16 cellular contexts compared by ENCODE assay signal in the genomic region with DNA sequence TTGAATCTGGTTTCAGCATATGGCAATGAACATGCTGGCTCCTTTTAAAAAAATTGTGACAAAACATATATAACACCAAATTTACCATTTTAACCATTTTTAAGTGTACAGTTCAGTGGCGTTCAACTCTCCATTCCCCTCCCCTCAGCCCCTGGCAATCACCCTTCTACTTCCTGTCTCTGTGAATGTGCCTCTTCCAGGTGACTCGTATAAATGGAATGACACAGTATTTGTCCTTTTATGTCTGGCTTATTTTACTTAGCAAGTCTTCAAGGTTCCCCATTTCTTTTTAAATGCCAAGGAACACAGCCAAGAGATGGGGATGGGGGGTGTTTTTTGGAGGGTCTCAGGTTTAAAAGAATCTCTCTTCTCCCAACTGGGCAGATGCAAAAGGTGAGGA. TPM values are rescaled to one million over a fixed set of nuclear protein-coding genes. Genes with fewer than 3 reads are reported as not detected.
DNase-seq lines count a peak whose midpoint lies in the region; ATAC-seq and TF ChIP-seq lines count a peak whose summit lies in the region.
"Had no signal": no experiment of that assay in that cellular context is flagged by ENCODE, and none has a peak within 500 bp of the region (broad histone marks: within the 10 kb centered on the region; RNA-seq: fewer than 3 reads in every experiment).

No MANE protein-coding gene starts in this region.

- no peaks in the 10 kb centered on the region for H3K9me2 ChIP-seq in Loucy (replicated peaks; ENCODE audit: low read depth, low read length)

- intact Hi-C loops in lower lobe of right lung (cut with DNase I) = no loop called here

- H3K9me3 ChIP-seq in DND-41 (ENCODE audit: insufficient read depth, low read length, severe bottlenecking) = no peaks in the 10 kb centered on the region
- no peaks in the 10 kb centered on the region for H3K9me3 ChIP-seq in Loucy (ENCODE audit: insufficient read depth, low read depth, low read length)
- H3K9me3 ChIP-seq in lower lobe of right lung = no peaks in the 10 kb centered on the region
- H3K9me3 ChIP-seq: left lung, transverse colon had no signal

- no peaks in the 10 kb centered on the region for H3K79me2 ChIP-seq in DND-41 (ENCODE audit: insufficient read depth, low read length)
- H3K79me2 ChIP-seq in Loucy (ENCODE audit: insufficient read depth, low read length) = no peaks in the 10 kb centered on the region

- H3K4me3 ChIP-seq in DND-41 (ENCODE audit: low read depth in 1 of 2, low read length in 2 of 2) (no peak overlapping the region), Loucy (ENCODE audit: low read length, poor library complexity, severe bottlenecking) (no peak overlapping the region), kidney epithelial cell (ENCODE audit: low read depth, low read length) (no peak overlapping the region), lower lobe of right lung (no peak overlapping the region)
- H3K4me3 ChIP-seq: left lung, transverse colon had no signal

- H4K20me1 ChIP-seq in DND-41 (ENCODE audit: insufficient read depth, low read length) (no peaks in the 10 kb centered on the region), Loucy (ENCODE audit: insufficient read depth, low read length, poor library complexity, severe bottlenecking) (no peaks in the 10 kb centered on the region)

- H3K36me3 ChIP-seq in DND-41 (ENCODE audit: insufficient read depth, low read length) (no peaks in the 10 kb centered on the region), Loucy (ENCODE audit: insufficient read depth, low read length) (no peaks in the 10 kb centered on the region), kidney epithelial cell (ENCODE audit: control insufficient read depth, insufficient read depth, low read length) (no peaks in the 10 kb centered on the region), lower lobe of right lung (no peaks in the 10 kb centered on the region)
- H3K36me3 ChIP-seq: left lung, transverse colon had no signal

- ATAC-seq in DND-41 (ENCODE audit: insufficient read depth, low read depth) (no peak), HG03097 (IDR thresholded peaks at IDR 0.05; ENCODE audit: low FRiP score, unreplicated experiment) (no peak), lower lobe of right lung (no peak)
- ATAC-seq: left lung; natural killer cell treated with Interleukin-12 subunit alpha and Interleukin-12 subunit beta and Interleukin-15 and Interleukin-18, amount 100 ng/mL, for 72 hours had no signal

- H3K27ac ChIP-seq in DND-41 (ENCODE audit: low read length) (0 out of 2 replicates have a peak overlapping the region, but pooled peaks have one; percentile 41), lower lobe of right lung (no peak overlapping the region)
- H3K27ac ChIP-seq: HL-60, left lung, transverse colon had no signal

- H3K27me3 ChIP-seq in DND-41 (ENCODE audit: insufficient read depth, low read length, poor library complexity) (no peaks in the 10 kb centered on the region), Loucy (ENCODE audit: insufficient read depth, low read length, poor library complexity, severe bottlenecking) (no peaks in the 10 kb centered on the region), kidney epithelial cell (ENCODE audit: control insufficient read depth, insufficient read depth, low read length) (no peaks in the 10 kb centered on the region), lower lobe of right lung (ENCODE audit: low read depth) (no peaks in the 10 kb centered on the region)
- H3K27me3 ChIP-seq: left lung, transverse colon had no signal

- H2AFZ ChIP-seq in DND-41 (ENCODE audit: low read depth, low read length) (peak overlapping the region; percentile 31; the same call in 1 of the 2 replicates), Loucy (ENCODE audit: low read length) (peak overlapping the region; percentile 52; the same call in 1 of the 2 replicates)

- H3K4me1 ChIP-seq in DND-41 (ENCODE audit: insufficient read depth, low read length) (peaks cover 50% of the 10 kb centered on the region), Loucy (ENCODE audit: insufficient read depth, low read length, poor library complexity, severe bottlenecking) (peaks cover 48% of the 10 kb centered on the region), lower lobe of right lung (no peaks in the 10 kb centered on the region)
- H3K4me1 ChIP-seq: left lung had no signal

- 0 out of 2 replicates have a peak, but pooled peaks cover 10% of the 10 kb centered on the region for H3F3A ChIP-seq in Loucy (ENCODE audit: low read depth)

- DNase-seq in DND-41 (peak; percentile 7), astrocyte of the hippocampus (ENCODE audit: low read depth, low spot score) (peak; percentile 41), kidney epithelial cell (ENCODE audit: low read depth) (peak; percentile 31), lower lobe of right lung (no peak), NCI-H1092 treated with DMSO at 0.1 percent for 48 hours (lab: John Stamatoyannopoulos, UW) (no peak), NCI-H2227 treated with DMSO at 0.1 percent for 48 hours (lab: John Stamatoyannopoulos, UW) (no peak)
- DNase-seq: C1 segment of cervical spinal cord; caudate nucleus; left lung; NCI-H2171; stimulated activated CD4-positive, alpha-beta T cell treated with anti-CD3 and anti-CD28 coated beads, Interleukin-2, amount 100 ng/mL, for 24 hours; transverse colon had no signal

- H3K9ac ChIP-seq in DND-41 (ENCODE audit: low read depth, low read length) = no peak overlapping the region
- H3K9ac ChIP-seq in Loucy (ENCODE audit: low read depth, low read length, poor library complexity, severe bottlenecking) = no peak overlapping the region

- TF ChIP-seq CTCF in DND-41 (IDR thresholded peaks at IDR 0.05; ENCODE audit: borderline replicate concordance, extremely low read depth, low read length, poor library complexity, severe bottlenecking) = no peak
- TF ChIP-seq CTCF in Loucy (conservative IDR thresholded peaks at IDR 0.05; ENCODE audit: low read length) = no peak
- TF ChIP-seq CTCF in kidney epithelial cell (IDR thresholded peaks at IDR 0.05; ENCODE audit: insufficient read depth, low read length, poor library complexity, severe bottlenecking) = no peak
- no peak for TF ChIP-seq CTCF in lower lobe of right lung (IDR thresholded peaks at IDR 0.05)

- no peak overlapping the region for H3K4me2 ChIP-seq in DND-41 (ENCODE audit: insufficient read depth, low read length)
- H3K4me2 ChIP-seq in Loucy (ENCODE audit: low read depth, low read length, poor library complexity, severe bottlenecking) = peak overlapping the region; percentile 2

RNA-seq across cellular contexts. Expression of gene BCLAF3, which starts 35.4 kb away (rescaled TPM):
- total RNA-seq in kidney epithelial cell (4.5 and 6.0 TPM in 2 replicates), lower lobe of right lung (13.1 TPM)

Comparison
In these comparisons a context has a peak if more than half of its experiments do, and no peak if none do; other contexts are left out.
1. DNase-seq: peak in DND-41 (single experiment), astrocyte of the hippocampus (single experiment) and kidney epithelial cell (single experiment); none in lower lobe of right lung (single experiment), NCI-H1092 treated with DMSO at 0.1 percent for 48 hours (single experiment) and NCI-H2227 treated with DMSO at 0.1 percent for 48 hours (single experiment).